30 cellular contexts compared by ENCODE assay signal in genomic region chr13:53121131-53121773, GRCh38.
"Had no signal": no experiment of that assay in that cellular context is flagged by ENCODE, and none has a peak within 500 bp of the region (broad histone marks: within the 10 kb centered on the region; RNA-seq: fewer than 3 reads in every experiment).

No MANE protein-coding gene starts in this region.

- H3K4me3 ChIP-seq: ascending aorta, cardiac muscle cell, colonic mucosa, esophagus squamous epithelium, right atrium auricular region, smooth muscle cell, stomach, tibial nerve had no signal

- DNase-seq: activated CD4-positive, alpha-beta memory T cell treated with anti-CD3 and anti-CD28 coated beads, Interleukin-2, amount 10 ng/mL, durations not matched to agents 7 days and 5 days; activated CD4-positive, alpha-beta T cell treated with anti-CD3 and anti-CD28 coated beads, Interleukin-2, amount 10 ng/mL, durations not matched to agents 7 days and 5 days; activated CD8-positive, alpha-beta memory T cell treated with anti-CD3 and anti-CD28 coated beads, Interleukin-2, amount 50 U/mL, for 48 hours; activated gamma-delta T cell; activated naive CD4-positive, alpha-beta T cell treated with anti-CD3 and anti-CD28 coated beads, Interleukin-2, amount 10 ng/mL, durations not matched to agents 7 days and 5 days; activated naive CD8-positive, alpha-beta T cell treated with anti-CD3 and anti-CD28 coated beads, Interleukin-2, amount 10 ng/mL, durations not matched to agents 7 days and 5 days; activated T-cell treated with anti-CD3 and anti-CD28 coated beads, Interleukin-2, amount 50 U/mL, for 24 hours; cerebellar nuclear complex; colonic mucosa; effector CD8-positive, alpha-beta T cell; esophagus squamous epithelium; glutamatergic neuron; immature natural killer cell; kidney; left colon; mammary epithelial cell; naive B cell; stimulated activated CD4-positive, alpha-beta T cell treated with anti-CD3 and anti-CD28 coated beads, Interleukin-1b, Interleukin-23, amount 100 ng/mL, for 48 hours; stimulated activated CD4-positive, alpha-beta T cell treated with anti-CD3 and anti-CD28 coated beads, Interleukin-4, amount 100 ng/mL, for 4 hours; stimulated activated CD8-positive, alpha-beta memory T cell treated with anti-CD3 and anti-CD28 coated beads, Interleukin-4, amount 100 ng/mL, for 48 hours; stimulated activated naive B cell treated with anti-CD40 and anti-IgM and Interleukin-4, amounts not matched to agents 10 μg/mL and 1 μg/mL and 100 μg/mL, for 72 hours; stomach had no signal

- H3K36me3 Mint-ChIP-seq: activated naive CD4-positive, alpha-beta T cell treated with anti-CD3 and anti-CD28 coated beads, Interleukin-2, amount 10 ng/mL, durations not matched to agents 7 days and 5 days; activated naive CD8-positive, alpha-beta T cell treated with anti-CD3 and anti-CD28 coated beads, Interleukin-2, amount 10 ng/mL, durations not matched to agents 7 days and 5 days; brain; immature natural killer cell; mesothelial cell of epicardium; naive B cell; stimulated activated naive B cell treated with anti-CD40 and anti-IgM and Interleukin-4, amounts not matched to agents 10 μg/mL and 1 μg/mL and 100 μg/mL, for 72 hours had no signal

- H3K9me3 Mint-ChIP-seq: activated CD4-positive, alpha-beta memory T cell treated with anti-CD3 and anti-CD28 coated beads, Interleukin-2, amount 10 ng/mL, durations not matched to agents 7 days and 5 days; activated CD4-positive, alpha-beta T cell treated with anti-CD3 and anti-CD28 coated beads, Interleukin-2, amount 10 ng/mL, durations not matched to agents 7 days and 5 days; activated naive CD8-positive, alpha-beta T cell treated with anti-CD3 and anti-CD28 coated beads, Interleukin-2, amount 10 ng/mL, durations not matched to agents 7 days and 5 days had no signal

- H3K9me3 ChIP-seq: colonic mucosa, esophagus squamous epithelium, tibial nerve had no signal

- H3K27ac Mint-ChIP-seq: activated CD4-positive, alpha-beta memory T cell treated with anti-CD3 and anti-CD28 coated beads, Interleukin-2, amount 10 ng/mL, durations not matched to agents 7 days and 5 days; activated CD4-positive, alpha-beta T cell treated with anti-CD3 and anti-CD28 coated beads, Interleukin-2, amount 10 ng/mL, durations not matched to agents 7 days and 5 days; activated naive CD4-positive, alpha-beta T cell treated with anti-CD3 and anti-CD28 coated beads, Interleukin-2, amount 10 ng/mL, durations not matched to agents 7 days and 5 days; activated naive CD8-positive, alpha-beta T cell treated with anti-CD3 and anti-CD28 coated beads, Interleukin-2, amount 10 ng/mL, durations not matched to agents 7 days and 5 days; activated T-cell treated with anti-CD3 and anti-CD28 coated beads, Interleukin-2, amount 50 U/mL, for 24 hours; immature natural killer cell; mesothelial cell of epicardium; naive B cell; stimulated activated naive B cell treated with anti-CD40 and anti-IgM and Interleukin-4, amounts not matched to agents 10 μg/mL and 1 μg/mL and 100 μg/mL, for 72 hours had no signal

- H3K27ac ChIP-seq: ascending aorta, cardiac muscle cell, colonic mucosa, epithelial cell of prostate, esophagus squamous epithelium, right atrium auricular region, stomach had no signal

- H3K4me1 ChIP-seq: ascending aorta, colonic mucosa, esophagus squamous epithelium, right atrium auricular region, stomach, tibial nerve had no signal

- ATAC-seq: left colon; stimulated activated naive B cell treated with anti-CD40 and anti-IgM and Interleukin-4, amounts not matched to agents 10 μg/mL and 1 μg/mL and 100 μg/mL, for 72 hours had no signal

- H3K4me3 Mint-ChIP-seq: activated CD4-positive, alpha-beta memory T cell treated with anti-CD3 and anti-CD28 coated beads, Interleukin-2, amount 10 ng/mL, durations not matched to agents 7 days and 5 days; activated CD4-positive, alpha-beta T cell treated with anti-CD3 and anti-CD28 coated beads, Interleukin-2, amount 10 ng/mL, durations not matched to agents 7 days and 5 days; activated naive CD4-positive, alpha-beta T cell treated with anti-CD3 and anti-CD28 coated beads, Interleukin-2, amount 10 ng/mL, durations not matched to agents 7 days and 5 days; activated naive CD8-positive, alpha-beta T cell treated with anti-CD3 and anti-CD28 coated beads, Interleukin-2, amount 10 ng/mL, durations not matched to agents 7 days and 5 days; activated T-cell treated with anti-CD3 and anti-CD28 coated beads, Interleukin-2, amount 50 U/mL, for 24 hours; brain; immature natural killer cell; mesothelial cell of epicardium; naive B cell; stimulated activated naive B cell treated with anti-CD40 and anti-IgM and Interleukin-4, amounts not matched to agents 10 μg/mL and 1 μg/mL and 100 μg/mL, for 72 hours had no signal

- H3K27me3 Mint-ChIP-seq: activated CD4-positive, alpha-beta memory T cell treated with anti-CD3 and anti-CD28 coated beads, Interleukin-2, amount 10 ng/mL, durations not matched to agents 7 days and 5 days; activated CD4-positive, alpha-beta T cell treated with anti-CD3 and anti-CD28 coated beads, Interleukin-2, amount 10 ng/mL, durations not matched to agents 7 days and 5 days; activated naive CD4-positive, alpha-beta T cell treated with anti-CD3 and anti-CD28 coated beads, Interleukin-2, amount 10 ng/mL, durations not matched to agents 7 days and 5 days; activated T-cell treated with anti-CD3 and anti-CD28 coated beads, Interleukin-2, amount 50 U/mL, for 24 hours; naive B cell; stimulated activated naive B cell treated with anti-CD40 and anti-IgM and Interleukin-4, amounts not matched to agents 10 μg/mL and 1 μg/mL and 100 μg/mL, for 72 hours had no signal

- H3K36me3 ChIP-seq: ascending aorta, cardiac muscle cell, colonic mucosa, esophagus squamous epithelium, right atrium auricular region, stomach, tibial nerve had no signal

- H3K27me3 ChIP-seq: ascending aorta, cardiac muscle cell, colonic mucosa, esophagus squamous epithelium, right atrium auricular region, stomach, tibial nerve had no signal

- H3K4me1 Mint-ChIP-seq: activated CD4-positive, alpha-beta memory T cell treated with anti-CD3 and anti-CD28 coated beads, Interleukin-2, amount 10 ng/mL, durations not matched to agents 7 days and 5 days; activated CD4-positive, alpha-beta T cell treated with anti-CD3 and anti-CD28 coated beads, Interleukin-2, amount 10 ng/mL, durations not matched to agents 7 days and 5 days; activated naive CD4-positive, alpha-beta T cell treated with anti-CD3 and anti-CD28 coated beads, Interleukin-2, amount 10 ng/mL, durations not matched to agents 7 days and 5 days; activated naive CD8-positive, alpha-beta T cell treated with anti-CD3 and anti-CD28 coated beads, Interleukin-2, amount 10 ng/mL, durations not matched to agents 7 days and 5 days; immature natural killer cell; naive B cell; stimulated activated naive B cell treated with anti-CD40 and anti-IgM and Interleukin-4, amounts not matched to agents 10 μg/mL and 1 μg/mL and 100 μg/mL, for 72 hours had no signal
